Comparison of ENCODE assay signal across 1 cellular context in genomic region chr9:110655723-110656641, GRCh38.
TF ChIP-seq lines count a peak whose summit lies in the region.

No MANE protein-coding gene starts in this region.

TF ChIP-seq in WTC11, 78 proteins besides CTCF, POLR2A, EP300 and RAD21 (continued from another document):
- no peak for TF ChIP-seq HMGXB4 (CRISPR knock-in tag; IDR thresholded peaks at IDR 0.05)
- no peak for TF ChIP-seq E2F5 (CRISPR knock-in tag; IDR thresholded peaks at IDR 0.05)
- no peak for TF ChIP-seq ZNF512 (CRISPR knock-in tag; IDR thresholded peaks at IDR 0.05; ENCODE audit: borderline replicate concordance)
- no peak for TF ChIP-seq ELF4 (CRISPR knock-in tag; IDR thresholded peaks at IDR 0.05; ENCODE audit: low read depth)
- no peak for TF ChIP-seq IRF2 (CRISPR knock-in tag; IDR thresholded peaks at IDR 0.05; ENCODE audit: borderline replicate concordance, low read depth)
- no peak for TF ChIP-seq FOXK1 (CRISPR knock-in tag; IDR thresholded peaks at IDR 0.05)
- no peak for TF ChIP-seq KAT7 (CRISPR knock-in tag; IDR thresholded peaks at IDR 0.05; ENCODE audit: borderline replicate concordance)
- no peak for TF ChIP-seq RORB (CRISPR knock-in tag; IDR thresholded peaks at IDR 0.05)
- TF ChIP-seq ATF1 (CRISPR knock-in tag; IDR thresholded peaks at IDR 0.05): no peak
- no peak for TF ChIP-seq ZNF317 (CRISPR knock-in tag; IDR thresholded peaks at IDR 0.05; ENCODE audit: borderline replicate concordance, low read depth)
